In genomic region chr1:108643492-108644333, GRCh38 we compare ENCODE assay signal across 8 cellular contexts. TPM values are rescaled to one million over a fixed set of nuclear protein-coding genes. Genes with fewer than 3 reads are reported as not detected.
DNase-seq lines count a peak whose midpoint lies in the region; ATAC-seq and TF ChIP-seq lines count a peak whose summit lies in the region.

No MANE protein-coding gene starts in this region.

- peaks cover 64% of the 10 kb centered on the region for H3K4me1 ChIP-seq in CD4-positive, alpha-beta memory T cell (ENCODE audit: insufficient read depth, low read length)

- peak; percentile 57 to 73 (median 69) for DNase-seq in CD4-positive, alpha-beta memory T cell
- DNase-seq in NCI-H1092 treated with DMSO at 0.1 percent for 48 hours (lab: John Stamatoyannopoulos, UW) (peak; percentile 67), cardiac fibroblast (ENCODE audit: low read depth in 2 of 2) (peak; percentile 89 to 90), kidney tubule cell (ENCODE audit: low spot score) (peak; percentile 49), GM19238 (ENCODE audit: insufficient read length, low spot score) (no peak)
- no peak for DNase-seq in stimulated activated effector memory CD8-positive, alpha-beta T cell treated with anti-CD3 and anti-CD28 coated beads, Interleukin-12 subunit alpha, Interleukin-12 subunit beta, amount 100 ng/mL, for 72 hours (ENCODE audit: low spot score in 2 of 2)

- peaks cover 0 to 13% (median 7%) of the 10 kb centered on the region in 8 donors for H3K9me3 Mint-ChIP-seq in CD4-positive, alpha-beta memory T cell
- H3K9me3 Mint-ChIP-seq in stimulated activated effector memory CD8-positive, alpha-beta T cell treated with anti-CD3 and anti-CD28 coated beads, Interleukin-12 subunit alpha, Interleukin-12 subunit beta, amount 100 ng/mL, for 72 hours: no peaks in the 10 kb centered on the region

- intact Hi-C loops in CD4-positive, alpha-beta memory T cell (cut with micrococcal nuclease): loop anchor here (1.0 to 10.0 kb wide), 4 partner anchors 82 to 859 kb away; no protein-coding TSS in a partner anchor

- H3K27me3 Mint-ChIP-seq in CD4-positive, alpha-beta memory T cell: no peaks in the 10 kb centered on the region

- peak overlapping the region; percentile 57 for H3K27ac ChIP-seq in CD4-positive, alpha-beta memory T cell (ENCODE audit: low read depth, low read length)

- H3K4me1 Mint-ChIP-seq in CD4-positive, alpha-beta memory T cell: peaks cover 59 to 76% (median 68%) of the 10 kb centered on the region in 4 donors
- H3K4me1 Mint-ChIP-seq in stimulated activated effector memory CD8-positive, alpha-beta T cell treated with anti-CD3 and anti-CD28 coated beads, Interleukin-12 subunit alpha, Interleukin-12 subunit beta, amount 100 ng/mL, for 72 hours: peaks cover 73% of the 10 kb centered on the region

- H3K4me3 ChIP-seq in CD4-positive, alpha-beta memory T cell (ENCODE audit: low read length in 2 of 2): no peak overlapping the region
- no peak overlapping the region for H3K4me3 ChIP-seq in cardiac fibroblast (replicated peaks in 1 of 2; ENCODE audit: low read depth in 2 of 2, low read length in 2 of 2)

- no peaks in the 10 kb centered on the region for H3K27me3 ChIP-seq in CD4-positive, alpha-beta memory T cell (ENCODE audit: insufficient read depth, low read length)

- H3K36me3 ChIP-seq in CD4-positive, alpha-beta memory T cell (ENCODE audit: insufficient read depth, low read length): no peaks in the 10 kb centered on the region

- H3K9me3 ChIP-seq in CD4-positive, alpha-beta memory T cell (ENCODE audit: control insufficient read depth in 1 of 2, low read length in 2 of 2): peaks cover 0 to 4% of the 10 kb centered on the region in 2 donors

- H3K36me3 Mint-ChIP-seq in CD4-positive, alpha-beta memory T cell: peaks cover 22 to 24% of the 10 kb centered on the region in 2 donors
- peaks cover 9% of the 10 kb centered on the region for H3K36me3 Mint-ChIP-seq in stimulated activated effector memory CD8-positive, alpha-beta T cell treated with anti-CD3 and anti-CD28 coated beads, Interleukin-12 subunit alpha, Interleukin-12 subunit beta, amount 100 ng/mL, for 72 hours

- peak overlapping the region; percentile 91 to 99 (median 98) for H3K27ac Mint-ChIP-seq in CD4-positive, alpha-beta memory T cell
- H3K27ac Mint-ChIP-seq in stimulated activated effector memory CD8-positive, alpha-beta T cell treated with anti-CD3 and anti-CD28 coated beads, Interleukin-12 subunit alpha, Interleukin-12 subunit beta, amount 100 ng/mL, for 72 hours: peak overlapping the region; percentile 98

- peak overlapping the region in 7 of 8 donors; percentile 4 to 52 (median 17) for H3K4me3 Mint-ChIP-seq in CD4-positive, alpha-beta memory T cell
- peak overlapping the region; percentile 71 for H3K4me3 Mint-ChIP-seq in stimulated activated effector memory CD8-positive, alpha-beta T cell treated with anti-CD3 and anti-CD28 coated beads, Interleukin-12 subunit alpha, Interleukin-12 subunit beta, amount 100 ng/mL, for 72 hours

- POLR2A ChIA-PET in CD4-positive, alpha-beta memory T cell (lab: Charles Lee; ENCODE audit: partially characterized antibody): interaction anchor here (0.8 to 10.7 kb wide), 14 partner anchors 9 to 443 kb away, joined by 3 to 536 read pairs (median 10); partner anchors contain the start of genes EEIG2, HENMT1, PRPF38B and SLC25A24

- TF ChIP-seq CTCF in cardiac fibroblast (IDR thresholded peaks at IDR 0.05; ENCODE audit: low read depth, low read length): peak; percentile 54

- CTCF ChIA-PET in CD4-positive, alpha-beta memory T cell (lab: Charles Lee; ENCODE audit: partially characterized antibody): interaction anchor here (0.7 to 5.6 kb wide), 34 partner anchors 9 to 431 kb away, joined by 3 to 153 read pairs (median 4); partner anchors contain the start of genes EEIG2, HENMT1 and PRPF38B

- ATAC-seq in GM18907 (IDR thresholded peaks at IDR 0.05; ENCODE audit: unreplicated experiment): peak; percentile 60
- peak; percentile 96 for ATAC-seq in SK-N-SH treated with all-trans-retinoic acid at 6 μM for 48 hours
- peak; percentile 64 for ATAC-seq in stimulated activated effector memory CD8-positive, alpha-beta T cell treated with anti-CD3 and anti-CD28 coated beads, Interleukin-12 subunit alpha, Interleukin-12 subunit beta, amount 100 ng/mL, for 72 hours

TF ChIP-seq in SK-N-SH treated with all-trans-retinoic acid at 6 μM for 48 hours, 23 proteins besides CTCF, POLR2A, EP300 and RAD21:
- TF ChIP-seq GLIS3 (CRISPR knock-in tag; IDR thresholded peaks at IDR 0.05): no peak
- no peak for TF ChIP-seq CSRNP3 (CRISPR knock-in tag; IDR thresholded peaks at IDR 0.05)
- no peak for TF ChIP-seq CSDC2 (CRISPR knock-in tag; IDR thresholded peaks at IDR 0.05)
- TF ChIP-seq RARB (CRISPR knock-in tag; IDR thresholded peaks at IDR 0.05): no peak
- no peak for TF ChIP-seq OSR1 (CRISPR knock-in tag; IDR thresholded peaks at IDR 0.05)
- TF ChIP-seq POU6F1 (CRISPR knock-in tag; IDR thresholded peaks at IDR 0.05; ENCODE audit: borderline replicate concordance, low read depth): no peak
- no peak for TF ChIP-seq ARNTL (CRISPR knock-in tag; IDR thresholded peaks at IDR 0.05; ENCODE audit: borderline replicate concordance, low read depth)

RNA-seq across cellular contexts. Expression of gene HENMT1, which starts 17.2 kb away (rescaled TPM):
- total RNA-seq in CD4-positive, alpha-beta memory T cell: 10 to 100 TPM; 19.1 to 19.3 TPM
- polyA plus RNA-seq in CD4-positive, alpha-beta memory T cell: 10 to 100 TPM; 33.4 to 33.9 TPM

RNA-seq across cellular contexts. Expression of gene PRPF38B, which starts 48.4 kb away (rescaled TPM):
- 100 to 1,000 TPM; 124 to 126 TPM for total RNA-seq in CD4-positive, alpha-beta memory T cell
- polyA plus RNA-seq in CD4-positive, alpha-beta memory T cell: 10 to 100 TPM; 11.9 to 35.8 TPM

Comparison
In these comparisons a context has a peak if more than half of its experiments do, and no peak if none do; other contexts are left out.
1. DNase-seq: peak in CD4-positive, alpha-beta memory T cell (5 of 5), NCI-H1092 treated with DMSO at 0.1 percent for 48 hours (single experiment), cardiac fibroblast (2 of 2) and kidney tubule cell (single experiment); none in stimulated activated effector memory CD8-positive, alpha-beta T cell treated with anti-CD3 and anti-CD28 coated beads, Interleukin-12 subunit alpha, Interleukin-12 subunit beta, amount 100 ng/mL, for 72 hours (0 of 2) and GM19238 (single experiment).
2. Peak in every context shown above with its lines, with median percentiles within 50 percentile points of each other: ATAC-seq.